In the genomic region with DNA sequence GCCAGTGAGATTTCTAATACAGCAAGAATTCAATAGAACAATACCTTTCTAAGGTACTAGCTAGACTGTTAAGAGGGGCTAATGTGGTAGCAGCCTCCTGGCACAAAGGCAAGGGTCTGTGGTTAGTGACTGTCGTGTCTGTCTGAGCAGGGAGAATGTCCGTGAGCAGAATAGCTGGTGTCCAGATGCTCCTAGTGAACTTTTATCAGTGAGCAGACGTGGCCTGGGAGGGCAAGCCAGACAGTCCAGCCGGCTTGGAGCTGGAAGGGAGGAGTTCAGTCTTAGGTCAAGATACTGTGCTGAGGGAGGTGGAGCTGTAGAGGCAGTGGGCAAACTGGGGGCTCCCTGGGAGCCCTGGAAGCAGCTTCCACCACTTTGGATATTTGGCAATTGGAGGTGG, we compare ENCODE assay signal across 17 cellular contexts.
DNase-seq lines count a peak whose midpoint lies in the region; TF ChIP-seq lines count a peak whose summit lies in the region.
"Had no signal": no experiment of that assay in that cellular context is flagged by ENCODE, and none has a peak within 500 bp of the region (broad histone marks: within the 10 kb centered on the region; RNA-seq: fewer than 3 reads in every experiment).

No MANE protein-coding gene starts in this region.

- TF ChIP-seq CTCF in stomach (IDR thresholded peaks at IDR 0.05) (no peak), suprapubic skin (IDR thresholded peaks at IDR 0.05) (no peak)

- no peak overlapping the region for H3K4me3 ChIP-seq in stomach
- no peak overlapping the region for H3K4me3 ChIP-seq in suprapubic skin
- H3K4me3 ChIP-seq: BLaER1 treated with 17β-estradiol and CSF1 and Interleukin-3, amounts not matched to agents 10 nM and 100 nM; coronary artery; mucosa of descending colon had no signal

- intact Hi-C loops in stomach (cut with DNase I; ENCODE audit: low total_unique reads): no loop called here
- intact Hi-C loops in posterior vena cava (cut with DNase I): loop anchor here in 1 of 2 donors (10.0 kb wide), 1 partner anchor 138 kb away; the partner anchor contains the start of gene TEAD1

- H3K27me3 ChIP-seq in stomach (no peaks in the 10 kb centered on the region), suprapubic skin (no peaks in the 10 kb centered on the region)

- TF ChIP-seq EP300 in stomach (IDR thresholded peaks at IDR 0.05) (no peak), suprapubic skin (IDR thresholded peaks at IDR 0.05) (no peak)

- H3K36me3 ChIP-seq in stomach: no peaks in the 10 kb centered on the region
- H3K36me3 ChIP-seq in suprapubic skin: no peaks in the 10 kb centered on the region
- H3K36me3 ChIP-seq: BLaER1 treated with 17β-estradiol and CSF1 and Interleukin-3, amounts not matched to agents 10 nM and 100 nM had no signal

- TF ChIP-seq POLR2A in stomach (IDR thresholded peaks at IDR 0.05): no peak
- no peak for TF ChIP-seq POLR2A in suprapubic skin (IDR thresholded peaks at IDR 0.05)

- peaks cover 32 to 76% (median 50%) of the 10 kb centered on the region in 4 donors for H3K4me1 ChIP-seq in stomach
- H3K4me1 ChIP-seq in suprapubic skin: peaks cover 46% of the 10 kb centered on the region

- peak; percentile 52 for DNase-seq in M059J (ENCODE audit: low read depth)
- DNase-seq in astrocyte of the hippocampus (ENCODE audit: low read depth, low spot score): peak; percentile 31
- DNase-seq in islet precursor cell: peak; percentile 83
- no peak for DNase-seq in stomach
- DNase-seq in DMS153 treated with DMSO at 0.1 percent for 48 hours (lab: John Stamatoyannopoulos, UW; ENCODE audit: unreplicated experiment): no peak
- DNase-seq in suprapubic skin (ENCODE audit: low spot score in 2 of 2): no peak
- no peak for DNase-seq in posterior vena cava (ENCODE audit: low spot score)
- DNase-seq in mucosa of gallbladder (ENCODE audit: low spot score): no peak
- DNase-seq: activated CD4-positive, alpha-beta T cell treated with anti-CD3 and anti-CD28 coated beads for 48 hours; activated T-cell treated with anti-CD3 and anti-CD28 coated beads, Interleukin-2, amount 50 U/mL, for 72 hours; DMS79 treated with DMSO at 0.1 percent for 48 hours; mucosa of descending colon; NCI-H1105 treated with DMSO at 0.1 percent for 48 hours; NCI-H345; T-helper 2 cell had no signal

- H3K9me3 ChIP-seq in stomach: no peaks in the 10 kb centered on the region
- H3K9me3 ChIP-seq in suprapubic skin: no peaks in the 10 kb centered on the region
- H3K9me3 ChIP-seq: BLaER1 treated with 17β-estradiol and CSF1 and Interleukin-3, amounts not matched to agents 10 nM and 100 nM; mucosa of descending colon had no signal

- H3K27ac ChIP-seq in stomach: peak overlapping the region in 4 of 5 donors; percentile 70 to 83 (median 76)
- H3K27ac ChIP-seq in suprapubic skin: no peak overlapping the region
- H3K27ac ChIP-seq: BLaER1 treated with 17β-estradiol and CSF1 and Interleukin-3, amounts not matched to agents 10 nM and 100 nM had no signal

- WGBS in stomach, 5 donors: 33 to 56% (median 39%) methylated on average over 4 of the region's 4 CpGs
- WGBS in suprapubic skin: 69% methylated on average over 4 of the region's 4 CpGs

Comparison
In these comparisons a context has a peak if more than half of its experiments do, and no peak if none do; other contexts are left out.
1. DNase-seq: peak in M059J (single experiment), astrocyte of the hippocampus (single experiment) and islet precursor cell (single experiment); none in stomach (single experiment), DMS153 treated with DMSO at 0.1 percent for 48 hours (single experiment), suprapubic skin (0 of 2), posterior vena cava (single experiment) and mucosa of gallbladder (single experiment).